In genomic region chr19:15330801-15331418, GRCh38 we compare ENCODE assay signal across 8 cellular contexts. TPM values are rescaled to one million over a fixed set of nuclear protein-coding genes. Genes with fewer than 3 reads are reported as not detected.
DNase-seq lines count a peak whose midpoint lies in the region; ATAC-seq and TF ChIP-seq lines count a peak whose summit lies in the region.

No MANE protein-coding gene starts in this region.

- H2BK5ac ChIP-seq in IMR-90 (ENCODE audit: low read depth, low read length, poor library complexity, severe bottlenecking) = peak overlapping the region; percentile 91

- H2BK15ac ChIP-seq in IMR-90 (ENCODE audit: low read depth, low read length) = 0 out of 3 replicates have a peak overlapping the region, but pooled peaks have one; percentile 0

- no peaks in the 10 kb centered on the region for H3K27me3 ChIP-seq in IMR-90 (ENCODE audit: control insufficient read depth, insufficient read depth, low read length)

- no peaks in the 10 kb centered on the region for H3K36me3 ChIP-seq in IMR-90 (ENCODE audit: control insufficient read depth, insufficient read depth, low read length)

- H3K9me3 ChIP-seq in IMR-90 (ENCODE audit: control insufficient read depth, insufficient read depth, low read length) = no peaks in the 10 kb centered on the region

- H3K4me1 Mint-ChIP-seq in CD14-positive monocyte = peaks cover 66% of the 10 kb centered on the region
- H3K4me1 Mint-ChIP-seq in stimulated activated naive B cell treated with anti-CD40 and anti-IgM and Interleukin-4, amounts not matched to agents 10 μg/mL and 1 μg/mL and 100 μg/mL, for 72 hours = peaks cover 29 to 70% of the 10 kb centered on the region in 2 donors

- peak overlapping the region; percentile 88 for H3K4ac ChIP-seq in IMR-90 (ENCODE audit: low read depth, low read length)

- peak; percentile 21 for TF ChIP-seq RAD21 in IMR-90 (IDR thresholded peaks at IDR 0.05; ENCODE audit: low read length)

- peak overlapping the region; percentile 96 for H2AK9ac ChIP-seq in IMR-90 (replicated peaks; ENCODE audit: low read depth, low read length, poor library complexity)

- in situ Hi-C loops in IMR-90 (cut with MboI; ENCODE audit: low sequenced_read_pairs) = no loop called here

- H3K14ac ChIP-seq in IMR-90 (replicated peaks; ENCODE audit: low read depth, low read length) = peak overlapping the region; percentile 89

- ATAC-seq in IMR-90 (ENCODE audit: low read depth) (peak; percentile 52), HG03280 (IDR thresholded peaks at IDR 0.05; ENCODE audit: unreplicated experiment) (no peak), GM18907 (IDR thresholded peaks at IDR 0.05; ENCODE audit: unreplicated experiment) (no peak), HG03378 (IDR thresholded peaks at IDR 0.05; ENCODE audit: unreplicated experiment) (no peak)
- no peak for ATAC-seq in stimulated activated naive B cell treated with anti-CD40 and anti-IgM and Interleukin-4, amounts not matched to agents 10 μg/mL and 1 μg/mL and 100 μg/mL, for 72 hours (replicated peaks)

- H2AFZ ChIP-seq in IMR-90 (replicated peaks; ENCODE audit: low read length, poor library complexity) = peak overlapping the region; percentile 79

- WGBS in IMR-90 (ENCODE audit: extremely low coverage in 2 of 2, insufficient read length in 1 of 2), 2 experiments = 17% methylated on average over 2 of the region's 17 CpGs; no CpG with 5 or more reads in 1 of the 2 experiments

- peak overlapping the region; percentile 43; the same call in 1 of the 2 replicates for H2BK120ac ChIP-seq in IMR-90 (ENCODE audit: low read depth, low read length)

- peaks cover 0 to 6% (median 3%) of the 10 kb centered on the region in 3 donors for H3K27me3 Mint-ChIP-seq in CD14-positive monocyte (ENCODE audit: low read depth in 3 of 3)
- no peaks in the 10 kb centered on the region for H3K27me3 Mint-ChIP-seq in stimulated activated naive B cell treated with anti-CD40 and anti-IgM and Interleukin-4, amounts not matched to agents 10 μg/mL and 1 μg/mL and 100 μg/mL, for 72 hours

- peak; percentile 33; the same call in 1 of the 2 replicates for TF ChIP-seq POLR2A in IMR-90 (IDR thresholded peaks at IDR 0.05; ENCODE audit: low read depth, low read length)

- H3K9me1 ChIP-seq in IMR-90 (ENCODE audit: insufficient read depth, low read length) = peaks cover 22% of the 10 kb centered on the region

- BruUV-seq in IMR-90 (replicated peaks; lab: Mats Ljungman, UMichigan) = no TSS peak

- H3K4me2 ChIP-seq in IMR-90 (ENCODE audit: low read depth, low read length) = peak overlapping the region; percentile 92

- peaks cover 4 to 8% of the 10 kb centered on the region in 2 donors for H3K36me3 Mint-ChIP-seq in CD14-positive monocyte
- H3K36me3 Mint-ChIP-seq in stimulated activated naive B cell treated with anti-CD40 and anti-IgM and Interleukin-4, amounts not matched to agents 10 μg/mL and 1 μg/mL and 100 μg/mL, for 72 hours = peaks cover 11 to 45% of the 10 kb centered on the region in 2 donors

- CTCF ChIA-PET in IMR-90 (lab: Yijun Ruan, JAX) = no interaction called here

- H4K5ac ChIP-seq in IMR-90 (ENCODE audit: low read depth, low read length) = peak overlapping the region; percentile 1; the same call in 1 of the 2 replicates

- no peak overlapping the region for H2BK20ac ChIP-seq in IMR-90 (ENCODE audit: low read depth, low read length)

- H3K27ac Mint-ChIP-seq in CD14-positive monocyte = peak overlapping the region; percentile 95 to 99 (median 99)
- peak overlapping the region; percentile 97 for H3K27ac Mint-ChIP-seq in stimulated activated naive B cell treated with anti-CD40 and anti-IgM and Interleukin-4, amounts not matched to agents 10 μg/mL and 1 μg/mL and 100 μg/mL, for 72 hours

- H3K4me3 Mint-ChIP-seq in CD14-positive monocyte = peak overlapping the region; percentile 98 to 99
- H3K4me3 Mint-ChIP-seq in stimulated activated naive B cell treated with anti-CD40 and anti-IgM and Interleukin-4, amounts not matched to agents 10 μg/mL and 1 μg/mL and 100 μg/mL, for 72 hours = peak overlapping the region; percentile 92 to 94

- peak overlapping the region; percentile 93 for H3K9ac ChIP-seq in IMR-90 (ENCODE audit: low read depth, low read length)

- peak overlapping the region; percentile 8; the same call in 1 of the 2 replicates for H3K18ac ChIP-seq in IMR-90 (ENCODE audit: low read depth, low read length)

- peaks cover 56% of the 10 kb centered on the region for H4K20me1 ChIP-seq in IMR-90 (ENCODE audit: insufficient read depth, low read length)

- intact Hi-C loops in CD14-positive monocyte (cut with micrococcal nuclease) (loop anchor here in 1 of 2 donors (5.0 to 10.0 kb wide), 2 partner anchors 46 kb away; partner anchors contain the start of gene AKAP8), IMR-90 (cut with micrococcal nuclease) (loop anchor here (2.0 kb wide), 1 partner anchor 66 kb away; no protein-coding TSS in a partner anchor)

- POLR2A ChIA-PET in IMR-90 (lab: Charles Lee; ENCODE audit: unreplicated experiment) = no interaction called here

- H3K79me1 ChIP-seq in IMR-90 (ENCODE audit: low read depth in 1 of 2, low read length in 2 of 2) = peaks cover 4 to 40% of the 10 kb centered on the region in 2 experiments

- TF ChIP-seq CTCF in CD14-positive monocyte (IDR thresholded peaks at IDR 0.05) (no peak), IMR-90 (conservative IDR thresholded peaks at IDR 0.05; ENCODE audit: low read depth, low read length) (no peak)

- H3K4me1 ChIP-seq in IMR-90 (ENCODE audit: control insufficient read depth, insufficient read depth, low read length) = peaks cover 16% of the 10 kb centered on the region

- peak overlapping the region; percentile 65 for H3K56ac ChIP-seq in IMR-90 (ENCODE audit: extremely low read depth, insufficient read depth, low read length)

- peak overlapping the region; percentile 86; the same call in 1 of the 2 replicates for H2AK5ac ChIP-seq in IMR-90 (ENCODE audit: low read depth, low read length)

- H4K91ac ChIP-seq in IMR-90 (ENCODE audit: insufficient read depth, low read depth, low read length) = peak overlapping the region; percentile 76

- H3K4me3 ChIP-seq in IMR-90 (ENCODE audit: insufficient read depth, low read depth, low read length) = peak overlapping the region; percentile 80

- peak overlapping the region; percentile 21; the same call in 1 of the 2 replicates for H3K23ac ChIP-seq in IMR-90 (ENCODE audit: low read depth, low read length)

- DNase-seq in CD14-positive monocyte (ENCODE audit: low spot score) = no peak
- DNase-seq in IMR-90 = peak; percentile 89
- DNase-seq in amniotic stem cell (lab: John Stamatoyannopoulos, UW) = peak; percentile 77
- peak; percentile 92 for DNase-seq in iris pigment epithelial cell (ENCODE audit: low read depth)
- DNase-seq in stimulated activated naive B cell treated with anti-CD40 and anti-IgM and Interleukin-4, amounts not matched to agents 10 μg/mL and 1 μg/mL and 100 μg/mL, for 72 hours = no peak

- H3K27ac ChIP-seq in IMR-90 (ENCODE audit: insufficient read depth, low read length) = peak overlapping the region; percentile 96

- H3K9me3 Mint-ChIP-seq in CD14-positive monocyte = peaks cover 0 to 8% (median 0%) of the 10 kb centered on the region in 7 donors
- no peaks in the 10 kb centered on the region for H3K9me3 Mint-ChIP-seq in stimulated activated naive B cell treated with anti-CD40 and anti-IgM and Interleukin-4, amounts not matched to agents 10 μg/mL and 1 μg/mL and 100 μg/mL, for 72 hours

- peak overlapping the region; percentile 4 to 22; a peak in 1 of 4 replicates for H4K8ac ChIP-seq in IMR-90 (ENCODE audit: low read depth in 2 of 2, low read length in 2 of 2)

- dilution Hi-C loops in IMR-90 (cut with HindIII; ENCODE audit: low sequenced_read_pairs, unreplicated experiment) = no loop called here

TF ChIP-seq in IMR-90, 13 proteins besides CTCF, POLR2A, EP300 and RAD21:
- TF ChIP-seq RCOR1 (IDR thresholded peaks at IDR 0.05; ENCODE audit: insufficient replicate concordance, low read length) (no peak), CEBPB (IDR thresholded peaks at IDR 0.05; ENCODE audit: low read depth, low read length) (no peak), MAZ (IDR thresholded peaks at IDR 0.05; ENCODE audit: borderline replicate concordance, low read depth, low read length) (peak; percentile 13; the same call in 1 of the 2 replicates), SMC3 (IDR thresholded peaks at IDR 0.05; ENCODE audit: low read depth, low read length) (no peak), MXI1 (IDR thresholded peaks at IDR 0.05; ENCODE audit: borderline replicate concordance, low read depth, low read length) (0 out of 2 replicates have a peak, but pooled peaks have one; percentile 21), USF2 (IDR thresholded peaks at IDR 0.05; ENCODE audit: low read depth, low read length) (peak; percentile 18; the same call in 1 of the 2 replicates), BHLHE40 (IDR thresholded peaks at IDR 0.05; ENCODE audit: low read depth, low read length) (peak; percentile 69; the same call in 1 of the 2 replicates), FOS (IDR thresholded peaks at IDR 0.05; ENCODE audit: low read depth, low read length) (peak; percentile 50; the same call in 1 of the 2 replicates), RFX5 (IDR thresholded peaks at IDR 0.05; ENCODE audit: low read depth, low read length) (no peak)
TF ChIP-seq in IMR-90: peak in this region for 5.

RNA-seq across cellular contexts. Expression of gene BRD4, which starts 1.4 kb away (rescaled TPM):
- polyA plus RNA-seq in CD14-positive monocyte (1 to 10 TPM; 3.7 to 4.2 TPM), IMR-90 (2012; rRNA removed) (19.9 and 21.1 TPM in 2 replicates)
- total RNA-seq in IMR-90 (2012; rRNA removed) = 7.0 and 7.2 TPM in 2 replicates
- 9.0 and 15.0 TPM in 2 replicates for polyA plus RNA-seq in IMR-90 (2012; cell fraction: cytosol; rRNA removed)
- polyA plus RNA-seq in IMR-90 (2012; cell fraction: nucleus; rRNA removed; ENCODE audit: low replicate concordance) = 29.5 and 41.2 TPM in 2 replicates

RNA-seq across cellular contexts. Expression of gene AKAP8, which starts 48.7 kb away (rescaled TPM):
- polyA plus RNA-seq in CD14-positive monocyte (10 to 100 TPM in 1 of 2 donors, 1 to 10 TPM in 1; 8.0 to 12.3 TPM), IMR-90 (2012; rRNA removed) (13.4 and 14.8 TPM in 2 replicates)
- total RNA-seq in IMR-90 (2012; rRNA removed) = 12.2 and 16.9 TPM in 2 replicates
- polyA plus RNA-seq in IMR-90 (2012; cell fraction: cytosol; rRNA removed) = 7.5 and 7.6 TPM in 2 replicates
- polyA plus RNA-seq in IMR-90 (2012; cell fraction: nucleus; rRNA removed; ENCODE audit: low replicate concordance) = 49.7 and 58.6 TPM in 2 replicates

Comparison
In these comparisons a context has a peak if more than half of its experiments do, and no peak if none do; other contexts are left out.
1. DNase-seq: peak in IMR-90 (single experiment), amniotic stem cell (single experiment) and iris pigment epithelial cell (single experiment); none in CD14-positive monocyte (single experiment) and stimulated activated naive B cell treated with anti-CD40 and anti-IgM and Interleukin-4, amounts not matched to agents 10 μg/mL and 1 μg/mL and 100 μg/mL, for 72 hours (single experiment).